ENCODE assay signal across 30 cellular contexts in genomic region chr4:69239092-69239491, GRCh38. TPM values are rescaled to one million over a fixed set of nuclear protein-coding genes. Genes with fewer than 3 reads are reported as not detected.
"Had no signal": no experiment of that assay in that cellular context is flagged by ENCODE, and none has a peak within 500 bp of the region (broad histone marks: within the 10 kb centered on the region; RNA-seq: fewer than 3 reads in every experiment).

No MANE protein-coding gene starts in this region.

- H3K27ac Mint-ChIP-seq: activated CD4-positive, alpha-beta memory T cell treated with anti-CD3 and anti-CD28 coated beads, Interleukin-2, amount 10 ng/mL, durations not matched to agents 7 days and 5 days; activated CD4-positive, alpha-beta T cell treated with anti-CD3 and anti-CD28 coated beads for 36 hours; activated naive CD4-positive, alpha-beta T cell treated with anti-CD3 and anti-CD28 coated beads, Interleukin-2, amount 10 ng/mL, durations not matched to agents 7 days and 5 days; activated naive CD8-positive, alpha-beta T cell treated with anti-CD3 and anti-CD28 coated beads for 36 hours; activated T-helper 2 cell treated with anti-CD3 and anti-CD28 coated beads, Interferon-gamma antibody, Interleukin-2, Interleukin-4, amounts not matched to agents 10 μg/mL and 5 μg/mL and 100 μg/mL, durations not matched to agents 14 hours and 24 hours and 36 hours had no signal

- H3K9me3 ChIP-seq: MG63 had no signal

- DNase-seq: activated CD4-positive, alpha-beta memory T cell treated with anti-CD3 and anti-CD28 coated beads, Interleukin-2, amount 10 ng/mL, durations not matched to agents 7 days and 5 days; activated CD4-positive, alpha-beta T cell treated with anti-CD3 and anti-CD28 coated beads for 36 hours; activated CD4-positive, alpha-beta T cell treated with anti-CD3 and anti-CD28 coated beads, Interleukin-2, amount 50 U/mL, for 1 hour; activated gamma-delta T cell treated with Interleukin-2 at 50 U/mL for 16 hours; activated naive CD4-positive, alpha-beta T cell treated with anti-CD3 and anti-CD28 coated beads, Interleukin-2, amount 10 ng/mL, durations not matched to agents 7 days and 5 days; activated naive CD8-positive, alpha-beta T cell treated with anti-CD3 and anti-CD28 coated beads for 36 hours; activated T-cell treated with anti-CD3 and anti-CD28 coated beads for 4 hours; activated T-cell treated with anti-CD3 and anti-CD28 coated beads, Interleukin-2, amount 50 U/mL, for 48 hours; anterior cingulate cortex; central memory CD4-positive, alpha-beta T cell; MG63; MV-4-11; NCI-H1105; NCI-H1436; NCI-H1694 treated with DMSO at 0.1 percent for 48 hours; NCI-H2029 treated with DMSO at 0.1 percent for 48 hours; NCI-H510A treated with DMSO at 0.1 percent for 48 hours; NCI-H69; NK-92 treated with Interleukin-12 subunit alpha and Interleukin-12 subunit beta, amount 100 ng/mL, for 24 hours; RPMI8226; T-helper 1 cell; WERI-Rb-1 had no signal

- H3K9me3 Mint-ChIP-seq: activated T-helper 2 cell treated with anti-CD3 and anti-CD28 coated beads, Interferon-gamma antibody, Interleukin-2, Interleukin-4, amounts not matched to agents 10 μg/mL and 5 μg/mL and 100 μg/mL, durations not matched to agents 14 hours and 24 hours and 36 hours had no signal

- H3K27me3 Mint-ChIP-seq: activated CD4-positive, alpha-beta memory T cell treated with anti-CD3 and anti-CD28 coated beads, Interleukin-2, amount 10 ng/mL, durations not matched to agents 7 days and 5 days; activated CD4-positive, alpha-beta T cell treated with anti-CD3 and anti-CD28 coated beads for 36 hours; activated naive CD4-positive, alpha-beta T cell treated with anti-CD3 and anti-CD28 coated beads, Interleukin-2, amount 10 ng/mL, durations not matched to agents 7 days and 5 days; activated naive CD8-positive, alpha-beta T cell treated with anti-CD3 and anti-CD28 coated beads for 36 hours had no signal

- H3K4me1 Mint-ChIP-seq: activated CD4-positive, alpha-beta memory T cell treated with anti-CD3 and anti-CD28 coated beads, Interleukin-2, amount 10 ng/mL, durations not matched to agents 7 days and 5 days; activated CD4-positive, alpha-beta T cell treated with anti-CD3 and anti-CD28 coated beads for 36 hours; activated naive CD4-positive, alpha-beta T cell treated with anti-CD3 and anti-CD28 coated beads, Interleukin-2, amount 10 ng/mL, durations not matched to agents 7 days and 5 days; activated naive CD8-positive, alpha-beta T cell treated with anti-CD3 and anti-CD28 coated beads for 36 hours had no signal

- FAIRE-seq: bronchial epithelial cell had no signal

- H3K4me3 ChIP-seq: MG63, SK-N-MC had no signal

- H3K36me3 ChIP-seq: MG63, WERI-Rb-1 had no signal

- H3K4me3 Mint-ChIP-seq: activated CD4-positive, alpha-beta memory T cell treated with anti-CD3 and anti-CD28 coated beads, Interleukin-2, amount 10 ng/mL, durations not matched to agents 7 days and 5 days; activated CD4-positive, alpha-beta T cell treated with anti-CD3 and anti-CD28 coated beads for 36 hours; activated naive CD4-positive, alpha-beta T cell treated with anti-CD3 and anti-CD28 coated beads, Interleukin-2, amount 10 ng/mL, durations not matched to agents 7 days and 5 days; activated naive CD8-positive, alpha-beta T cell treated with anti-CD3 and anti-CD28 coated beads for 36 hours had no signal

- ATAC-seq: activated CD4-positive, alpha-beta T cell treated with anti-CD3 and anti-CD28 coated beads for 36 hours; Panc1; Right ventricle myocardium inferior had no signal

- H3K36me3 Mint-ChIP-seq: activated naive CD4-positive, alpha-beta T cell treated with anti-CD3 and anti-CD28 coated beads, Interleukin-2, amount 10 ng/mL, durations not matched to agents 7 days and 5 days; activated naive CD8-positive, alpha-beta T cell treated with anti-CD3 and anti-CD28 coated beads for 36 hours had no signal

- H3K27ac ChIP-seq: SK-N-MC, WERI-Rb-1 had no signal

- H3K27me3 ChIP-seq: MG63 had no signal

RNA-seq across cellular contexts. Expression of gene UGT2B11, which starts 24.5 kb away (rescaled TPM):
- total RNA-seq: activated CD4-positive, alpha-beta memory T cell treated with anti-CD3 and anti-CD28 coated beads, Interleukin-2, amount 10 ng/mL, durations not matched to agents 7 days and 5 days; activated CD4-positive, alpha-beta T cell treated with anti-CD3 and anti-CD28 coated beads for 36 hours; activated CD8-positive, alpha-beta memory T cell treated with anti-CD3 and anti-CD28 coated beads for 36 hours; activated naive CD8-positive, alpha-beta T cell treated with anti-CD3 and anti-CD28 coated beads for 36 hours; activated T-helper 2 cell treated with anti-CD3 and anti-CD28 coated beads, Interferon-gamma antibody, Interleukin-2, Interleukin-4, amounts not matched to agents 10 μg/mL and 5 μg/mL and 100 μg/mL, durations not matched to agents 14 hours and 24 hours and 36 hours; bronchial epithelial cell; Right ventricle myocardium inferior; T-helper 2 cell treated with Interferon-gamma antibody and Interleukin-4, amounts not matched to agents 100 ng/mL and 5 ng/mL, for 36 hours had no signal
- polyA plus RNA-seq: adipose tissue had no signal

RNA-seq across cellular contexts. Expression of gene UGT2B28, which starts 41.2 kb away (rescaled TPM):
- total RNA-seq: activated CD4-positive, alpha-beta memory T cell treated with anti-CD3 and anti-CD28 coated beads, Interleukin-2, amount 10 ng/mL, durations not matched to agents 7 days and 5 days; activated CD4-positive, alpha-beta T cell treated with anti-CD3 and anti-CD28 coated beads for 36 hours; activated CD8-positive, alpha-beta memory T cell treated with anti-CD3 and anti-CD28 coated beads for 36 hours; activated naive CD8-positive, alpha-beta T cell treated with anti-CD3 and anti-CD28 coated beads for 36 hours; activated T-helper 2 cell treated with anti-CD3 and anti-CD28 coated beads, Interferon-gamma antibody, Interleukin-2, Interleukin-4, amounts not matched to agents 10 μg/mL and 5 μg/mL and 100 μg/mL, durations not matched to agents 14 hours and 24 hours and 36 hours; bronchial epithelial cell; Right ventricle myocardium inferior; T-helper 2 cell treated with Interferon-gamma antibody and Interleukin-4, amounts not matched to agents 100 ng/mL and 5 ng/mL, for 36 hours had no signal
- polyA plus RNA-seq: adipose tissue had no signal
